Comparison of ENCODE assay signal across 8 cellular contexts in genomic region chr6:26224940-26225847, GRCh38.
DNase-seq lines count a peak whose midpoint lies in the region; ATAC-seq and TF ChIP-seq lines count a peak whose summit lies in the region.

No MANE protein-coding gene starts in this region.

- no peak overlapping the region; the same call in 1 of the 2 replicates for H3K4me3 ChIP-seq in HEK293 (ENCODE audit: low read depth, low read length)
- H3K4me3 ChIP-seq in body of pancreas, result no peak overlapping the region

- H3K27ac ChIP-seq in HEK293 (ENCODE audit: extremely low read depth, low read depth, low read length), result peak overlapping the region; percentile 61; the same call in 1 of the 2 replicates
- peak overlapping the region in 1 of 4 donors; percentile 63 for H3K27ac ChIP-seq in body of pancreas

- no peak overlapping the region for H3K27ac Mint-ChIP-seq in activated CD4-positive, alpha-beta memory T cell treated with anti-CD3 and anti-CD28 coated beads, Interleukin-2, amount 10 ng/mL, durations not matched to agents 7 days and 5 days

- peaks cover 0 to 18% of the 10 kb centered on the region in 2 donors for H3K27me3 ChIP-seq in body of pancreas

- no peaks in the 10 kb centered on the region for H3K9me3 Mint-ChIP-seq in activated CD4-positive, alpha-beta memory T cell treated with anti-CD3 and anti-CD28 coated beads, Interleukin-2, amount 10 ng/mL, durations not matched to agents 7 days and 5 days

- H3K9me3 ChIP-seq in HEK293 (ENCODE audit: control insufficient read depth, insufficient read depth, low read depth, low read length), result no peaks in the 10 kb centered on the region
- H3K9me3 ChIP-seq in body of pancreas, result peaks cover 0 to 9% (median 0%) of the 10 kb centered on the region in 3 donors

- H3K4me1 ChIP-seq in HEK293 (ENCODE audit: control insufficient read depth, insufficient read depth, low read length) (no peaks in the 10 kb centered on the region), body of pancreas (no peaks in the 10 kb centered on the region)

- peaks cover 28% of the 10 kb centered on the region for H3K4me1 Mint-ChIP-seq in activated CD4-positive, alpha-beta memory T cell treated with anti-CD3 and anti-CD28 coated beads, Interleukin-2, amount 10 ng/mL, durations not matched to agents 7 days and 5 days

- H3K36me3 Mint-ChIP-seq in activated CD4-positive, alpha-beta memory T cell treated with anti-CD3 and anti-CD28 coated beads, Interleukin-2, amount 10 ng/mL, durations not matched to agents 7 days and 5 days (ENCODE audit: low read depth), result peaks cover 7% of the 10 kb centered on the region

- no peaks in the 10 kb centered on the region for H3K27me3 Mint-ChIP-seq in activated CD4-positive, alpha-beta memory T cell treated with anti-CD3 and anti-CD28 coated beads, Interleukin-2, amount 10 ng/mL, durations not matched to agents 7 days and 5 days

- POLR2A ChIA-PET in HEK293 (lab: Yijun Ruan, JAX), result interaction anchor here (0.6 to 5.4 kb wide), 8 partner anchors 9 to 1248 kb away, joined by 3 to 35 read pairs (median 6); partner anchors contain the start of gene ZNF184
- POLR2A ChIA-PET in activated CD4-positive, alpha-beta memory T cell treated with anti-CD3 and anti-CD28 coated beads, Interleukin-2, amount 10 ng/mL, durations not matched to agents 7 days and 5 days (lab: Charles Lee), result interaction anchor here (1.2 to 15.2 kb wide), 16 partner anchors 9 to 203 kb away, joined by 4 to 833 read pairs (median 30); a partner anchor contains a TSS

- WGBS in body of pancreas, 2 donors, result 28 to 34% methylated on average over 32 to 51 of the region's 51 CpGs

- no peak overlapping the region for H3K4me3 Mint-ChIP-seq in activated CD4-positive, alpha-beta memory T cell treated with anti-CD3 and anti-CD28 coated beads, Interleukin-2, amount 10 ng/mL, durations not matched to agents 7 days and 5 days

- DNase-seq in brain pericyte (ENCODE audit: low read depth, low spot score) (peak; percentile 65), iPS-NIHi7 (ENCODE audit: extremely low spot score) (peak; percentile 52), stromal cell of bone marrow (ENCODE audit: low read depth) (peak; percentile 66), body of pancreas (no peak)
- no peak for DNase-seq in activated CD4-positive, alpha-beta memory T cell treated with anti-CD3 and anti-CD28 coated beads, Interleukin-2, amount 10 ng/mL, durations not matched to agents 7 days and 5 days
- no peak for DNase-seq in activated CD4-positive, CD25-positive, alpha-beta regulatory T cell (lab: John Stamatoyannopoulos, UW)

- H3K36me3 ChIP-seq in HEK293 (ENCODE audit: control insufficient read depth in 2 of 2, insufficient read depth in 1 of 2, low read length in 2 of 2) (peaks cover 0 to 12% of the 10 kb centered on the region in 2 experiments; a peak in 1 of 3 replicates), body of pancreas (replicated peaks in 1 of 2; ENCODE audit: insufficient read depth in 1 of 2, low read depth in 2 of 2) (no peaks in the 10 kb centered on the region)

- CTCF ChIA-PET in HEK293 (lab: Yijun Ruan, JAX), result interaction anchor here (0.6 to 1.7 kb wide), 5 partner anchors 8 to 47 kb away, joined by 3 to 5 read pairs (median 3); a partner anchor contains a TSS
- CTCF ChIA-PET in activated CD4-positive, alpha-beta memory T cell treated with anti-CD3 and anti-CD28 coated beads, Interleukin-2, amount 10 ng/mL, durations not matched to agents 7 days and 5 days (lab: Charles Lee), result interaction anchor here (1.0 to 1.9 kb wide), 4 partner anchors 9 to 25 kb away, joined by 4 to 11 read pairs (median 4); a partner anchor contains a TSS

- no peak for TF ChIP-seq CTCF in HEK293 (tag by site-specific recombination; IDR thresholded peaks at IDR 0.05)
- no peak for TF ChIP-seq CTCF in body of pancreas (IDR thresholded peaks at IDR 0.05)

- no peak for ATAC-seq in HG03469 (IDR thresholded peaks at IDR 0.05; ENCODE audit: unreplicated experiment)
- no peak for ATAC-seq in body of pancreas

- TF ChIP-seq POLR2A in body of pancreas (IDR thresholded peaks at IDR 0.05), result no peak

- intact Hi-C loops in body of pancreas (cut with DNase I), result no loop called here

TF ChIP-seq in HEK293, 187 proteins besides CTCF, POLR2A, EP300 and RAD21:
- TF ChIP-seq TCF7L2 (IDR thresholded peaks at IDR 0.05; ENCODE audit: borderline replicate concordance, low read depth, low read length) (0 out of 2 replicates have a peak, but pooled peaks have one; percentile 25), ZNF132 (tag by site-specific recombination; IDR thresholded peaks at IDR 0.05; ENCODE audit: borderline replicate concordance) (no peak), ZNF202 (tag by site-specific recombination; IDR thresholded peaks at IDR 0.05; ENCODE audit: borderline replicate concordance) (peak; percentile 77; the same call in 1 of the 2 replicates)

Comparison
In these comparisons a context has a peak if more than half of its experiments do, and no peak if none do; other contexts are left out.
1. DNase-seq: peak in brain pericyte (single experiment), iPS-NIHi7 (single experiment) and stromal cell of bone marrow (single experiment); none in activated CD4-positive, alpha-beta memory T cell treated with anti-CD3 and anti-CD28 coated beads, Interleukin-2, amount 10 ng/mL, durations not matched to agents 7 days and 5 days (single experiment), body of pancreas (0 of 4) and activated CD4-positive, CD25-positive, alpha-beta regulatory T cell (0 of 4).